Comparison of ENCODE assay signal across 10 cellular contexts in the genomic region with DNA sequence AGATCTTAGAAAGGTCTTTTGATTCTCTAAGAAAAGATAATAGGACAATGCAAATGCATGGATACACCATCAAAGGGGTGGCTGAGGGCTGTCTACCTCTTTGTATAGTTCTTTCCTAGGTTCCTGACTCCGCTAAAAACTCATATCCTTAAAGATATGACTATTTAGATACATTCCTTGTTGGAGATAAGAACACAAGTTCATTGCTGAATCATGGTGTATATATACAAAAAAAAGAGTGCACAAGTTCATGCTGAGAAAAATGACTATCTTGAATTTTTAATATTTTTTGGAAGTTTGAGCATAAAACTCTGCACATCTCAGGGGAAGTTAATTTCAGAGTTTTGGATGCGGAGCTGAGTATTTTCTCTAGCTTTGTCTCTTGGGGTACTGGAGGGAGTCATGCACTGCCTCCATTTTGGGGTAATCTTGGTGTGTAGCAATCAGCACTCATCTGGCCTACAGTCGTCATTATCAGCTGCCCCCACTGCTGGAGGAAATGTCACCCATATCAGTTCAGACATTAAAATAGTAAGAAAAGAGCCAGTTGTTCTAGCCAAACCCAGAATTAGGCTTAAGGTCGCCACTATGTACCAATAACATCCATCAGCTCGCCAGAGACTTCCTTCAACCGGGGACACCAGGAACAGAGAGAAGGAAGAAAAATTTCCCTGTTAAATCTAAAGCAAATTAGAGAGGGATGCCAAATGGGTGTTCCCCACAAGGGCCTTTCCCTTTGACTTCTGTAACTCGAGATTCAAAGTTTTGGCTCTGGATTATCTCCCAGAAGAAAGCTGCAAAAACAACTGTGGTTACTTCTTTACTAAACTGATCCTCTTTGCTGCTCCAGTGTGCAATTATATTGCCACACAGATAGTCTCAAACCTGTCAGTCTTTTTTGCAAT. TPM values are rescaled to one million over a fixed set of nuclear protein-coding genes. Genes with fewer than 3 reads are reported as not detected.
DNase-seq lines count a peak whose midpoint lies in the region.
"Had no signal": no experiment of that assay in that cellular context is flagged by ENCODE, and none has a peak within 500 bp of the region (broad histone marks: within the 10 kb centered on the region; RNA-seq: fewer than 3 reads in every experiment).

No MANE protein-coding gene starts in this region.

- intact Hi-C loops in activated naive CD4-positive, alpha-beta T cell treated with anti-CD3 and anti-CD28 coated beads for 36 hours (cut with micrococcal nuclease): no loop called here

- no peaks in the 10 kb centered on the region for H3K27me3 Mint-ChIP-seq in activated naive CD4-positive, alpha-beta T cell treated with anti-CD3 and anti-CD28 coated beads for 36 hours (ENCODE audit: low read depth)

- H3K36me3 ChIP-seq in subcutaneous abdominal adipose tissue (ENCODE audit: control insufficient read depth in 5 of 5, insufficient read depth in 5 of 5, low read length in 5 of 5): no peaks in the 10 kb centered on the region
- no peaks in the 10 kb centered on the region for H3K36me3 ChIP-seq in neuronal stem cell (replicated peaks in 1 of 2; ENCODE audit: control insufficient read depth in 2 of 2, insufficient read depth in 2 of 2, low read length in 2 of 2)

- H3K27ac Mint-ChIP-seq in activated naive CD4-positive, alpha-beta T cell treated with anti-CD3 and anti-CD28 coated beads for 36 hours: peak overlapping the region; percentile 89

- H4K8ac ChIP-seq in neuronal stem cell (ENCODE audit: low read depth, low read length): no peak overlapping the region

- H3K27ac ChIP-seq in subcutaneous abdominal adipose tissue (ENCODE audit: low read depth, low read length) (peak overlapping the region; percentile 50), neuronal stem cell (replicated peaks; ENCODE audit: low read length) (no peak overlapping the region)
- H3K27ac ChIP-seq: epithelial cell of prostate, parathyroid adenoma had no signal

- no peak overlapping the region for H3K4me2 ChIP-seq in neuronal stem cell (ENCODE audit: insufficient read depth, low read length, poor library complexity, severe bottlenecking)

- H3K4me1 ChIP-seq in subcutaneous abdominal adipose tissue (ENCODE audit: control insufficient read depth in 5 of 5, insufficient read depth in 5 of 5, low read length in 5 of 5): peaks cover 9 to 46% (median 44%) of the 10 kb centered on the region in 5 donors
- no peaks in the 10 kb centered on the region for H3K4me1 ChIP-seq in neuronal stem cell (ENCODE audit: control insufficient read depth in 2 of 2, insufficient read depth in 1 of 2, low read depth in 1 of 2, low read length in 2 of 2)
- H3K4me1 ChIP-seq: parathyroid adenoma had no signal

- no peaks in the 10 kb centered on the region for H3K9me3 ChIP-seq in subcutaneous abdominal adipose tissue (ENCODE audit: control insufficient read depth in 5 of 5, low read length in 5 of 5)
- no peaks in the 10 kb centered on the region for H3K9me3 ChIP-seq in neuronal stem cell (replicated peaks in 1 of 2; ENCODE audit: control insufficient read depth in 2 of 2, insufficient read depth in 1 of 2, low read depth in 1 of 2, low read length in 2 of 2)

- H3K23ac ChIP-seq in neuronal stem cell (ENCODE audit: low read depth, low read length, poor library complexity): no peak overlapping the region

- no peak overlapping the region for H2AFZ ChIP-seq in neuronal stem cell (ENCODE audit: low read length)
- H2AFZ ChIP-seq: parathyroid adenoma had no signal

- H3K18ac ChIP-seq in neuronal stem cell (ENCODE audit: low read length): no peak overlapping the region

- H2BK15ac ChIP-seq in neuronal stem cell (ENCODE audit: low read length): no peak overlapping the region

- H3K9me3 Mint-ChIP-seq in activated naive CD4-positive, alpha-beta T cell treated with anti-CD3 and anti-CD28 coated beads for 36 hours: no peaks in the 10 kb centered on the region

- no peak overlapping the region for H2AK5ac ChIP-seq in neuronal stem cell (ENCODE audit: low read depth, low read length)

- H3K27me3 ChIP-seq in subcutaneous abdominal adipose tissue (ENCODE audit: control insufficient read depth in 5 of 5, insufficient read depth in 4 of 5, low read length in 5 of 5) (no peaks in the 10 kb centered on the region), neuronal stem cell (ENCODE audit: control insufficient read depth in 3 of 3, insufficient read depth in 3 of 3, low read depth in 1 of 3, low read length in 3 of 3) (peaks cover 0 to 2% (median 0%) of the 10 kb centered on the region in 3 experiments)

- no peak overlapping the region for H2BK5ac ChIP-seq in neuronal stem cell (ENCODE audit: low read length)

- H3K79me1 ChIP-seq in neuronal stem cell (ENCODE audit: low read depth, low read length): no peaks in the 10 kb centered on the region

- no peak overlapping the region for H4K91ac ChIP-seq in neuronal stem cell (ENCODE audit: low read depth, low read length, poor library complexity)

- peak overlapping the region in 2 of 5 donors; percentile 7 for H3K9ac ChIP-seq in subcutaneous abdominal adipose tissue (ENCODE audit: low read length in 5 of 5)
- no peak overlapping the region for H3K9ac ChIP-seq in neuronal stem cell (ENCODE audit: low read depth, low read length, poor library complexity)
- H3K9ac ChIP-seq: parathyroid adenoma had no signal

- CTCF ChIA-PET in activated naive CD4-positive, alpha-beta T cell treated with anti-CD3 and anti-CD28 coated beads for 36 hours (lab: Charles Lee): interaction anchor here (1.1 to 3.2 kb wide), 2 partner anchors 32 to 36 kb away, joined by 3 to 14 read pairs; no protein-coding TSS in a partner anchor

- peaks cover 70% of the 10 kb centered on the region for H3K4me1 Mint-ChIP-seq in activated naive CD4-positive, alpha-beta T cell treated with anti-CD3 and anti-CD28 coated beads for 36 hours (ENCODE audit: low read depth)

- H2BK12ac ChIP-seq in neuronal stem cell (ENCODE audit: low read length): no peak overlapping the region

- peak overlapping the region; percentile 60 for H3K4me3 Mint-ChIP-seq in activated naive CD4-positive, alpha-beta T cell treated with anti-CD3 and anti-CD28 coated beads for 36 hours

- no peak overlapping the region for H2BK120ac ChIP-seq in neuronal stem cell (ENCODE audit: low read depth, low read length)

- H3K4ac ChIP-seq in neuronal stem cell (ENCODE audit: low read length): no peak overlapping the region

- peak overlapping the region in 3 of 5 donors; percentile 12 to 22 (median 12) for H3K4me3 ChIP-seq in subcutaneous abdominal adipose tissue (ENCODE audit: low read depth in 1 of 5, low read length in 5 of 5)
- H3K4me3 ChIP-seq in neuronal stem cell (ENCODE audit: low read length in 2 of 2): no peak overlapping the region

- WGBS in neuronal stem cell (ENCODE audit: extremely low coverage in 2 of 2, insufficient read length in 2 of 2, insufficient replicate concordance in 1 of 2), 2 donors: no CpG with 5 or more reads among the region's 7 CpGs

- no peak overlapping the region for H3K14ac ChIP-seq in neuronal stem cell (ENCODE audit: low read length)

- no peak for DNase-seq in activated naive CD4-positive, alpha-beta T cell treated with anti-CD3 and anti-CD28 coated beads for 36 hours
- DNase-seq in activated naive CD4-positive, alpha-beta T cell treated with anti-CD3 and anti-CD28 coated beads, Interleukin-2, amount 50 U/mL, for 16 hours: no peak
- peak; percentile 36 for DNase-seq in SKM-1 treated with dmso at 0.1 percent for 144 hours (lab: John Stamatoyannopoulos, UW; ENCODE audit: unreplicated experiment)
- DNase-seq in fibroblast of gingiva (ENCODE audit: low read depth): peak; percentile 83
- DNase-seq in SW480 (ENCODE audit: low spot score): no peak
- no peak for DNase-seq in neuronal stem cell (ENCODE audit: low spot score)
- no peak for DNase-seq in RKO (ENCODE audit: low spot score)

- H3K36me3 Mint-ChIP-seq in activated naive CD4-positive, alpha-beta T cell treated with anti-CD3 and anti-CD28 coated beads for 36 hours (ENCODE audit: low read depth): peaks cover 20% of the 10 kb centered on the region

RNA-seq across cellular contexts. Expression of a gene that starts 49.0 kb away (rescaled TPM):
- 100 to 1,000 TPM; 254 to 270 TPM for total RNA-seq in activated naive CD4-positive, alpha-beta T cell treated with anti-CD3 and anti-CD28 coated beads for 36 hours
- polyA plus RNA-seq in neuronal stem cell (2013, experiment 1 of 2): 707 TPM
- 711 TPM for polyA plus RNA-seq in neuronal stem cell (2013, experiment 2 of 2)

RNA-seq across cellular contexts. Expression of a gene that starts 51.8 kb away (rescaled TPM):
- total RNA-seq in activated naive CD4-positive, alpha-beta T cell treated with anti-CD3 and anti-CD28 coated beads for 36 hours: 10 to 100 TPM; 33.2 to 34.3 TPM
- 34.7 TPM for polyA plus RNA-seq in neuronal stem cell (2013, experiment 1 of 2)
- polyA plus RNA-seq in neuronal stem cell (2013, experiment 2 of 2): 36.7 TPM

Comparison
In these comparisons a context has a peak if more than half of its experiments do, and no peak if none do; other contexts are left out.
1. DNase-seq: peak in SKM-1 treated with dmso at 0.1 percent for 144 hours (single experiment) and fibroblast of gingiva (single experiment); none in activated naive CD4-positive, alpha-beta T cell treated with anti-CD3 and anti-CD28 coated beads for 36 hours (single experiment), activated naive CD4-positive, alpha-beta T cell treated with anti-CD3 and anti-CD28 coated beads, Interleukin-2, amount 50 U/mL, for 16 hours (single experiment), SW480 (single experiment), neuronal stem cell (single experiment) and RKO (single experiment).
2. H3K4me3 ChIP-seq: peak in subcutaneous abdominal adipose tissue (3 of 5); none in neuronal stem cell (0 of 2).